ENCODE assay signal across 34 cellular contexts in the genomic region with DNA sequence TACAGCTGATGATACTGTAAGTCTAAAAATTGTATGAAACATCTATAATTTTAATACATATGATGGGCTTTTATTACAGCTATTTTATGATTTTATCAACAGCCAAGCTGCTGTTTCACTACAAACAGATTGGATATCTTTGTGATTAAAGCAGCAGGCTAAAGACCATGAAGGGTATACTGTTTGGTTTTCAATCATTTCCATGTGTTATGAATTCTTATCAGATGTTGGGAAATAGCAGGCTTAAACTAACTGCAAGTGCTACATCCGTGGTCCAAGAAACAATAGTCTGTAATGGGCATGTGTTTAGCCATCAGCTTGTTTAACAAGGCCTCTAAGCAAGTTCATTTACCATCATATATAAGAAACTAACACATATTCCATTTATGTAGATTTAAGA.
"Had no signal": no experiment of that assay in that cellular context is flagged by ENCODE, and none has a peak within 500 bp of the region (broad histone marks: within the 10 kb centered on the region; RNA-seq: fewer than 3 reads in every experiment).

No MANE protein-coding gene starts in this region.

- H3K4me1 Mint-ChIP-seq: activated CD4-positive, alpha-beta T cell treated with anti-CD3 and anti-CD28 coated beads, Interleukin-2, amount 10 ng/mL, durations not matched to agents 7 days and 5 days had no signal

- ATAC-seq: activated CD8-positive, alpha-beta T cell treated with anti-CD3 and anti-CD28 coated beads, Interleukin-2, amount 10 ng/mL, durations not matched to agents 7 days and 5 days; activated naive CD4-positive, alpha-beta T cell treated with anti-CD3 and anti-CD28 coated beads, Interleukin-2, amount 50 U/mL, for 72 hours; PC-3 had no signal

- H3K36me3 ChIP-seq: brain microvascular endothelial cell, Peyer's patch, SJSA1, WERI-Rb-1 had no signal

- H3K4me3 Mint-ChIP-seq: activated CD4-positive, alpha-beta T cell treated with anti-CD3 and anti-CD28 coated beads, Interleukin-2, amount 10 ng/mL, durations not matched to agents 7 days and 5 days; activated CD8-positive, alpha-beta T cell treated with anti-CD3 and anti-CD28 coated beads, Interleukin-2, amount 10 ng/mL, durations not matched to agents 7 days and 5 days; activated naive CD4-positive, alpha-beta T cell treated with anti-CD3 and anti-CD28 coated beads for 36 hours; activated T-cell treated with anti-CD3 and anti-CD28 coated beads, Interleukin-2, amount 50 U/mL, for 24 hours; activated T-helper 1 cell treated with anti-CD3 and anti-CD28 coated beads, Interleukin-12 subunit alpha, Interleukin-12 subunit beta, Interleukin-2, Interleukin-4 antibody, amounts not matched to agents 30 ng/mL and 10 ng/mL and 1 ng/mL, durations not matched to agents 14 hours and 24 hours and 36 hours had no signal

- H3K9me3 Mint-ChIP-seq: activated CD4-positive, alpha-beta T cell treated with anti-CD3 and anti-CD28 coated beads, Interleukin-2, amount 10 ng/mL, durations not matched to agents 7 days and 5 days; activated naive CD4-positive, alpha-beta T cell treated with anti-CD3 and anti-CD28 coated beads for 36 hours; activated naive CD4-positive, alpha-beta T cell treated with anti-CD3 and anti-CD28 coated beads, Interleukin-2, amount 50 U/mL, for 72 hours; activated T-cell treated with anti-CD3 and anti-CD28 coated beads, Interleukin-2, amount 50 U/mL, for 24 hours; activated T-helper 1 cell treated with anti-CD3 and anti-CD28 coated beads, Interleukin-12 subunit alpha, Interleukin-12 subunit beta, Interleukin-2, Interleukin-4 antibody, amounts not matched to agents 30 ng/mL and 10 ng/mL and 1 ng/mL, durations not matched to agents 14 hours and 24 hours and 36 hours had no signal

- H3K4me3 ChIP-seq: Peyer's patch, SJSA1 had no signal

- H3K27me3 Mint-ChIP-seq: activated CD4-positive, alpha-beta T cell treated with anti-CD3 and anti-CD28 coated beads, Interleukin-2, amount 10 ng/mL, durations not matched to agents 7 days and 5 days; activated T-cell treated with anti-CD3 and anti-CD28 coated beads, Interleukin-2, amount 50 U/mL, for 24 hours had no signal

- H3K4me1 ChIP-seq: Peyer's patch, SJSA1 had no signal

- H3K27ac ChIP-seq: brain microvascular endothelial cell, Peyer's patch, SJSA1, WERI-Rb-1 had no signal

- H3K36me3 Mint-ChIP-seq: activated naive CD4-positive, alpha-beta T cell treated with anti-CD3 and anti-CD28 coated beads, Interleukin-2, amount 50 U/mL, for 72 hours had no signal

- H3K9me3 ChIP-seq: Peyer's patch, SJSA1 had no signal

- H3K27me3 ChIP-seq: brain microvascular endothelial cell, Peyer's patch, SJSA1 had no signal

- DNase-seq: activated CD4-positive, alpha-beta T cell treated with anti-CD3 and anti-CD28 coated beads, Interleukin-2, amount 10 ng/mL, durations not matched to agents 7 days and 5 days; activated CD4-positive, alpha-beta T cell treated with anti-CD3 and anti-CD28 coated beads, Interleukin-2, amount 50 U/mL, for 48 hours; activated CD4-positive, CD25-positive, alpha-beta regulatory T cell; activated CD8-positive, alpha-beta T cell treated with anti-CD3 and anti-CD28 coated beads, Interleukin-2, amount 10 ng/mL, durations not matched to agents 7 days and 5 days; activated gamma-delta T cell treated with Interleukin-2 at 50 U/mL for 16 hours; activated naive CD4-positive, alpha-beta T cell treated with anti-CD3 and anti-CD28 coated beads for 36 hours; activated T-cell treated with anti-CD3 and anti-CD28 coated beads, Interleukin-2, amount 50 U/mL, for 24 hours; amniotic stem cell; aorta; brain microvascular endothelial cell; central memory CD4-positive, alpha-beta T cell; Karpas-422; KBM-7; NCI-H1048; NCI-H1105 treated with DMSO at 0.1 percent for 48 hours; NCI-H1436; NCI-H1694; NCI-H1930; NCI-H2081 treated with DMSO at 0.1 percent for 48 hours; NCI-H345; NCI-H510A; NCI-H526; NCI-H748 treated with DMSO at 0.1 percent for 48 hours; NK-92 treated with Interleukin-12 subunit alpha and Interleukin-12 subunit beta, amount 100 ng/mL, for 24 hours; PC-3; Peyer's patch; RPMI8226; SHP77 treated with DMSO at 0.1 percent for 48 hours; SW 1271; T1000; WERI-Rb-1 had no signal

- H3K27ac Mint-ChIP-seq: activated CD4-positive, alpha-beta T cell treated with anti-CD3 and anti-CD28 coated beads, Interleukin-2, amount 10 ng/mL, durations not matched to agents 7 days and 5 days; activated CD8-positive, alpha-beta T cell treated with anti-CD3 and anti-CD28 coated beads, Interleukin-2, amount 10 ng/mL, durations not matched to agents 7 days and 5 days; activated naive CD4-positive, alpha-beta T cell treated with anti-CD3 and anti-CD28 coated beads for 36 hours; activated naive CD4-positive, alpha-beta T cell treated with anti-CD3 and anti-CD28 coated beads, Interleukin-2, amount 50 U/mL, for 72 hours; activated T-cell treated with anti-CD3 and anti-CD28 coated beads, Interleukin-2, amount 50 U/mL, for 24 hours; activated T-helper 1 cell treated with anti-CD3 and anti-CD28 coated beads, Interleukin-12 subunit alpha, Interleukin-12 subunit beta, Interleukin-2, Interleukin-4 antibody, amounts not matched to agents 30 ng/mL and 10 ng/mL and 1 ng/mL, durations not matched to agents 14 hours and 24 hours and 36 hours had no signal
